In the genomic region with DNA sequence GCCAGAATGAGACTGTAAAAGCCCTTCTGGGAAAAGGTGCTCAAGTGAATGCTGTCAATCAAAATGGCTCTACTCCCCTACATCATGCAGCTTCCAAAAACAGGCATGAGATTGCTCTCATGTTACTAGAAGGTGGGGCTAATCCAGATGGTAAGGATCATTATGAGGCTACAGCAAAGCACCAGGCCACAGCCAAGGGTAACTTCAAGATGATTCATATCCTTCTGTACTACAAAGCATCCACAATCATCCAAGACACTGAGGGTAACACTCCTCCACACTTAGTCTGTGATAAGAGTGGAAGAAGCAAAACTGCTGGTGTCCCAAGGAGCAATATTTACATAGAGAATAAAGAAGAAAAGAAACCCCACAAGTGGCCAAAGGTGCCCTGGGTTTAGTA, we compare ENCODE assay signal across 8 cellular contexts. TPM values are rescaled to one million over a fixed set of nuclear protein-coding genes. Genes with fewer than 3 reads are reported as not detected.
A peak's percentile ranks its signal among the peaks of the same experiment; 100 is the strongest.
DNase-seq lines count a peak whose midpoint lies in the region; ATAC-seq, FAIRE-seq and TF ChIP-seq lines count a peak whose summit lies in the region.

No MANE protein-coding gene starts in this region.

- H3K4me3 Mint-ChIP-seq in activated naive CD4-positive, alpha-beta T cell treated with anti-CD3 and anti-CD28 coated beads, Interleukin-2, amount 50 U/mL, for 24 hours, result peak overlapping the region; percentile 2
- H3K4me3 Mint-ChIP-seq in activated naive CD4-positive, alpha-beta T cell treated with anti-CD3 and anti-CD28 coated beads, Interleukin-2, amount 10 ng/mL, durations not matched to agents 7 days and 5 days, result no peak overlapping the region
- no peak overlapping the region for H3K4me3 Mint-ChIP-seq in stimulated activated memory B cell treated with anti-CD40 and anti-IgM and Interleukin-4, amounts not matched to agents 10 μg/mL and 1 μg/mL and 100 μg/mL, for 72 hours

- CTCF ChIA-PET in activated naive CD4-positive, alpha-beta T cell treated with anti-CD3 and anti-CD28 coated beads, Interleukin-2, amount 10 ng/mL, durations not matched to agents 7 days and 5 days (lab: Charles Lee), result interaction anchor here (0.9 to 3.7 kb wide), 2 partner anchors 15 kb away, joined by 3 to 31 read pairs; no protein-coding TSS in a partner anchor

- peaks cover 86% of the 10 kb centered on the region for H3K4me1 Mint-ChIP-seq in activated naive CD4-positive, alpha-beta T cell treated with anti-CD3 and anti-CD28 coated beads, Interleukin-2, amount 50 U/mL, for 24 hours
- peaks cover 60% of the 10 kb centered on the region for H3K4me1 Mint-ChIP-seq in activated naive CD4-positive, alpha-beta T cell treated with anti-CD3 and anti-CD28 coated beads, Interleukin-2, amount 10 ng/mL, durations not matched to agents 7 days and 5 days
- peaks cover 92% of the 10 kb centered on the region for H3K4me1 Mint-ChIP-seq in stimulated activated memory B cell treated with anti-CD40 and anti-IgM and Interleukin-4, amounts not matched to agents 10 μg/mL and 1 μg/mL and 100 μg/mL, for 72 hours

- no peaks in the 10 kb centered on the region for H3K9me3 Mint-ChIP-seq in activated naive CD4-positive, alpha-beta T cell treated with anti-CD3 and anti-CD28 coated beads, Interleukin-2, amount 50 U/mL, for 24 hours
- H3K9me3 Mint-ChIP-seq in activated naive CD4-positive, alpha-beta T cell treated with anti-CD3 and anti-CD28 coated beads, Interleukin-2, amount 10 ng/mL, durations not matched to agents 7 days and 5 days, result no peaks in the 10 kb centered on the region
- no peaks in the 10 kb centered on the region for H3K9me3 Mint-ChIP-seq in stimulated activated memory B cell treated with anti-CD40 and anti-IgM and Interleukin-4, amounts not matched to agents 10 μg/mL and 1 μg/mL and 100 μg/mL, for 72 hours

- no peaks in the 10 kb centered on the region for H3K27me3 Mint-ChIP-seq in activated naive CD4-positive, alpha-beta T cell treated with anti-CD3 and anti-CD28 coated beads, Interleukin-2, amount 50 U/mL, for 24 hours
- no peaks in the 10 kb centered on the region for H3K27me3 Mint-ChIP-seq in activated naive CD4-positive, alpha-beta T cell treated with anti-CD3 and anti-CD28 coated beads, Interleukin-2, amount 10 ng/mL, durations not matched to agents 7 days and 5 days
- H3K27me3 Mint-ChIP-seq in stimulated activated memory B cell treated with anti-CD40 and anti-IgM and Interleukin-4, amounts not matched to agents 10 μg/mL and 1 μg/mL and 100 μg/mL, for 72 hours, result no peaks in the 10 kb centered on the region

- FAIRE-seq in frontal cortex (lab: Jason Lieb, UNC), result no peak

- ATAC-seq in stimulated activated memory B cell treated with anti-CD40 and anti-IgM and Interleukin-4, amounts not matched to agents 10 μg/mL and 1 μg/mL and 100 μg/mL, for 72 hours, result peak; percentile 41
- no peak for ATAC-seq in HG03469 (IDR thresholded peaks at IDR 0.05; ENCODE audit: unreplicated experiment)

- H3K4me3 ChIP-seq in epithelial cell of esophagus (ENCODE audit: low read length), result no peak overlapping the region

- H3K36me3 Mint-ChIP-seq in activated naive CD4-positive, alpha-beta T cell treated with anti-CD3 and anti-CD28 coated beads, Interleukin-2, amount 50 U/mL, for 24 hours, result peaks cover 16% of the 10 kb centered on the region
- H3K36me3 Mint-ChIP-seq in activated naive CD4-positive, alpha-beta T cell treated with anti-CD3 and anti-CD28 coated beads, Interleukin-2, amount 10 ng/mL, durations not matched to agents 7 days and 5 days, result peaks cover 37% of the 10 kb centered on the region
- peaks cover 19% of the 10 kb centered on the region for H3K36me3 Mint-ChIP-seq in stimulated activated memory B cell treated with anti-CD40 and anti-IgM and Interleukin-4, amounts not matched to agents 10 μg/mL and 1 μg/mL and 100 μg/mL, for 72 hours

- H3K27ac Mint-ChIP-seq in activated naive CD4-positive, alpha-beta T cell treated with anti-CD3 and anti-CD28 coated beads, Interleukin-2, amount 50 U/mL, for 24 hours, result peak overlapping the region; percentile 15
- no peak overlapping the region for H3K27ac Mint-ChIP-seq in activated naive CD4-positive, alpha-beta T cell treated with anti-CD3 and anti-CD28 coated beads, Interleukin-2, amount 10 ng/mL, durations not matched to agents 7 days and 5 days
- H3K27ac Mint-ChIP-seq in stimulated activated memory B cell treated with anti-CD40 and anti-IgM and Interleukin-4, amounts not matched to agents 10 μg/mL and 1 μg/mL and 100 μg/mL, for 72 hours, result peak overlapping the region; percentile 54

- no peak for DNase-seq in activated naive CD4-positive, alpha-beta T cell treated with anti-CD3 and anti-CD28 coated beads, Interleukin-2, amount 10 ng/mL, durations not matched to agents 7 days and 5 days
- peak; percentile 61 for DNase-seq in OCI-M1 (lab: John Stamatoyannopoulos, UW)
- DNase-seq in epithelial cell of esophagus (ENCODE audit: low read depth), result peak; percentile 52
- no peak for DNase-seq in frontal cortex (ENCODE audit: low spot score in 2 of 2)
- no peak for DNase-seq in NCI-H526 (lab: John Stamatoyannopoulos, UW)

- TF ChIP-seq CTCF in epithelial cell of esophagus (IDR thresholded peaks at IDR 0.05; ENCODE audit: insufficient read depth, low read depth, low read length, missing control alignments), result no peak

RNA-seq across cellular contexts. Expression of a gene that starts 17.3 kb away (rescaled TPM):
- 68.1 TPM for total RNA-seq in frontal cortex

RNA-seq across cellular contexts. Expression of a gene that starts 44.4 kb away (rescaled TPM):
- 41.2 TPM for total RNA-seq in frontal cortex

RNA-seq across cellular contexts. Expression of a gene that starts 44.6 kb away (rescaled TPM):
- 9.4 TPM for total RNA-seq in frontal cortex

Comparison
In these comparisons a context has a peak if more than half of its experiments do, and no peak if none do; other contexts are left out.
1. DNase-seq: peak in OCI-M1 (single experiment) and epithelial cell of esophagus (single experiment); none in activated naive CD4-positive, alpha-beta T cell treated with anti-CD3 and anti-CD28 coated beads, Interleukin-2, amount 10 ng/mL, durations not matched to agents 7 days and 5 days (single experiment), frontal cortex (0 of 2) and NCI-H526 (0 of 2).